Comparison of ENCODE assay signal across 8 cellular contexts in the genomic region with DNA sequence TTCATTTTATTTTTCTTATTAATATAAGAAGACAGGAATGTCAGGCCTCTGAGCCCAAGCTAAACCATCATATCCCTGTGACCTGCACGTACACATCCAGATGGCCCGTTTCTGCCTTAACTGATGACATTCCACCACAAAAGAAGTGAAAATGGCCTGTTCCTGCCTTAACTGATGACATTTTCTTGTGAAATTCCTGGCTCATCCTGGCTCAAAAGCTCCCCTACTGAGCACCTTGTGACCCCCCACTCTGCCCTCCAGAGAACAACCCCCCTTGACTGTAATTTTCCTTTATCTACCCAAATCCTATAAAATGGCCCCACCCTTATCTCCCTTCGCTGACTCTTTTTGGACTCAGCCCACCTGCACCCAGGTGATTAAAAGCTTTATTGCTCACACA.
DNase-seq lines count a peak whose midpoint lies in the region; ATAC-seq, FAIRE-seq and TF ChIP-seq lines count a peak whose summit lies in the region.
"Not testable (repeated sequence)": the region's sequence is repeated elsewhere in the genome, so short reads cannot be mapped to it uniquely, and the experiment has no call there.

No MANE protein-coding gene starts in this region.

- not testable (repeated sequence) for H3K27me3 ChIP-seq in GM23338 (ENCODE audit: insufficient read depth); H9 (ENCODE audit: insufficient read depth, low read length); HUES6 (ENCODE audit: control insufficient read depth, insufficient read depth, low read length); H1 (replicated peaks in 1 of 4; ENCODE audit: control insufficient read depth in 3 of 4, extremely low read depth in 1 of 4, insufficient read depth in 3 of 4, low read length in 3 of 4); endodermal cell (ENCODE audit: control insufficient read depth, insufficient read depth, low read length, poor library complexity, severe bottlenecking); mesendoderm (ENCODE audit: insufficient read depth, low read length, poor library complexity)

- not testable (repeated sequence) for H3F3A ChIP-seq in GM23338 (replicated peaks; ENCODE audit: low read depth)

- not testable (repeated sequence) for H2BK12ac ChIP-seq in H9 (ENCODE audit: insufficient read length, low read depth, low read length); H1 (ENCODE audit: low read depth, low read length)

- no CpG with 5 or more reads among the region's 3 CpGs for WGBS in H9 (ENCODE audit: extremely low coverage, insufficient read length, low lambda C conversion rate)
- WGBS in H1 (ENCODE audit: extremely low coverage in 1 of 2, insufficient coverage in 1 of 2, insufficient read length in 1 of 2, insufficient replicate concordance in 2 of 2, low coverage in 1 of 2, low lambda C conversion rate in 2 of 2, missing lambda C conversion rate in 1 of 2), 2 experiments = 82% methylated on average over 3 of the region's 3 CpGs; no CpG with 5 or more reads in 1 of the 2 experiments
- WGBS in endodermal cell (ENCODE audit: insufficient coverage in 1 of 2, insufficient read length in 1 of 2), 2 experiments = 15% methylated on average over 3 of the region's 3 CpGs; no CpG with 5 or more reads in 1 of the 2 experiments
- no CpG with 5 or more reads among the region's 3 CpGs for WGBS in mesendoderm (ENCODE audit: extremely low coverage, insufficient coverage, low lambda C conversion rate)

- not testable (repeated sequence) for H2BK20ac ChIP-seq in H9 (ENCODE audit: low read depth, low read length, poor library complexity, severe bottlenecking); H1 (ENCODE audit: low read length)

- H3K4me1 ChIP-seq in GM23338 (ENCODE audit: insufficient read depth); H9 (ENCODE audit: insufficient read depth, low read length); H1 (replicated peaks in 1 of 4; ENCODE audit: control insufficient read depth in 3 of 4, insufficient read depth in 4 of 4, low read length in 3 of 4); endodermal cell (ENCODE audit: control insufficient read depth, insufficient read depth, low read length); mesendoderm (ENCODE audit: control insufficient read depth, low read depth, low read length): not testable (repeated sequence)
- peaks cover 11% of the 10 kb centered on the region; the same call in 1 of the 2 replicates for H3K4me1 ChIP-seq in HUES6 (ENCODE audit: control insufficient read depth, insufficient read depth, low read length)

- H2AK5ac ChIP-seq in H9 (ENCODE audit: insufficient read length, low read length); H1 (ENCODE audit: low read depth, low read length); mesendoderm (ENCODE audit: low read length): not testable (repeated sequence)

- POLR2A ChIA-PET in WTC11 (lab: Charles Lee); H1 (lab: Charles Lee; ENCODE audit: partially characterized antibody): not testable (repeated sequence)

- peak overlapping the region; percentile 5; the same call in 1 of the 2 replicates for H3K27ac Mint-ChIP-seq in GM23338
- H3K27ac Mint-ChIP-seq in H9 = peak overlapping the region in 2 of 3 experiments; percentile 28 to 55; a peak in 4 of 7 replicates
- H3K27ac Mint-ChIP-seq in WTC11 = 0 out of 2 replicates have a peak overlapping the region, but pooled peaks have one; percentile 21
- H3K27ac Mint-ChIP-seq in endodermal cell = not testable (repeated sequence)

- not testable (repeated sequence) for H3T11ph ChIP-seq in H9 (ENCODE audit: low read length)

- not testable (repeated sequence) for H2BK120ac ChIP-seq in H9 (ENCODE audit: low read depth, low read length, poor library complexity, severe bottlenecking); H1 (replicated peaks; ENCODE audit: low read depth, low read length)
- peak overlapping the region; percentile 21 for H2BK120ac ChIP-seq in mesendoderm (ENCODE audit: low read depth, low read length)

- CTCF ChIA-PET in WTC11 (lab: Charles Lee); H1 (lab: Charles Lee; ENCODE audit: partially characterized antibody): not testable (repeated sequence)

- not testable (repeated sequence) for H3K4ac ChIP-seq in H9 (ENCODE audit: low read depth, low read length); H1 (replicated peaks; ENCODE audit: insufficient read length, low read depth, low read length); mesendoderm (ENCODE audit: low read depth, low read length)

- H4K8ac ChIP-seq in H9 (replicated peaks; ENCODE audit: insufficient read length, low read depth, low read length); H1 (ENCODE audit: extremely low read depth, insufficient read depth, low read length); mesendoderm (ENCODE audit: low read depth, low read length): not testable (repeated sequence)

- H3K36me3 ChIP-seq in GM23338 (ENCODE audit: insufficient read depth); HUES6 (ENCODE audit: control insufficient read depth, insufficient read depth, low read length); H1 (ENCODE audit: control insufficient read depth in 2 of 4, insufficient read depth in 4 of 4, low read length in 3 of 4); endodermal cell (ENCODE audit: control insufficient read depth, insufficient read depth, low read length); mesendoderm (ENCODE audit: control insufficient read depth, insufficient read depth, low read length): not testable (repeated sequence)

- H2BK5ac ChIP-seq in H9 (ENCODE audit: insufficient read length, low read length); H1 (ENCODE audit: low read depth, low read length); mesendoderm (ENCODE audit: low read length): not testable (repeated sequence)

- not testable (repeated sequence) for H3K27me3 Mint-ChIP-seq in GM23338 (ENCODE audit: insufficient read depth, low read depth, poor library complexity); H9 (ENCODE audit: low read depth); WTC11 (ENCODE audit: low read depth); endodermal cell (ENCODE audit: insufficient read depth)

- not testable (repeated sequence) for H2BK15ac ChIP-seq in H9 (ENCODE audit: low read depth, low read length); H1 (ENCODE audit: low read length); mesendoderm (replicated peaks; ENCODE audit: low read depth)

- not testable (repeated sequence) for H3K4me3 ChIP-seq in GM23338; HUES6 (ENCODE audit: low read depth, low read length); H1 (ENCODE audit: extremely low read depth in 1 of 4, insufficient read depth in 2 of 4, low read depth in 3 of 4, low read length in 4 of 4); endodermal cell (ENCODE audit: low read length); mesendoderm (ENCODE audit: low read length)

- not testable (repeated sequence) for H3K23me2 ChIP-seq in H9 (ENCODE audit: insufficient read length, low read depth, low read length, poor library complexity, severe bottlenecking); H1 (ENCODE audit: low read depth, low read length)

- H3K4me3 Mint-ChIP-seq in GM23338, H9, WTC11, endodermal cell: not testable (repeated sequence)

- H3K9me3 Mint-ChIP-seq in GM23338 (peaks cover 15% of the 10 kb centered on the region), H9 (peaks cover 12 to 20% of the 10 kb centered on the region in 2 experiments), WTC11 (peaks cover 21% of the 10 kb centered on the region), endodermal cell (peaks cover 17% of the 10 kb centered on the region)

- H3K23ac ChIP-seq in H9 (ENCODE audit: insufficient read length, low read depth, low read length); H1 (ENCODE audit: insufficient read length); mesendoderm (ENCODE audit: low read length): not testable (repeated sequence)

- not testable (repeated sequence) for FAIRE-seq in H1 (lab: Jason Lieb, UNC)

- H3K27ac ChIP-seq in GM23338 (ENCODE audit: low read depth); H9 (ENCODE audit: insufficient read length, low read depth, low read length); H1 (ENCODE audit: low read depth, low read length); endodermal cell (ENCODE audit: low read depth, low read length); mesendoderm (ENCODE audit: low read depth, low read length): not testable (repeated sequence)
- peak overlapping the region; percentile 9; the same call in 1 of the 2 replicates for H3K27ac ChIP-seq in HUES6 (ENCODE audit: low read depth, low read length)
- peak overlapping the region; percentile 30 for H3K27ac ChIP-seq in VCaP

- not testable (repeated sequence) for H4K91ac ChIP-seq in H9 (ENCODE audit: insufficient read length, low read depth, low read length); H1 (replicated peaks; ENCODE audit: insufficient read length, low read length)

- not testable (repeated sequence) for H3K9ac ChIP-seq in H9 (ENCODE audit: extremely low read depth, insufficient read length, low read length); HUES6 (ENCODE audit: low read length); H1 (replicated peaks in 1 of 4; ENCODE audit: extremely low read depth in 1 of 4, low read depth in 3 of 4, low read length in 3 of 4); endodermal cell (ENCODE audit: extremely low read depth, low read length, poor library complexity, severe bottlenecking); mesendoderm (ENCODE audit: low read length)

- H3K9me3 ChIP-seq in H9 (ENCODE audit: control insufficient read depth, low read depth, low read length); HUES6 (ENCODE audit: control insufficient read depth, insufficient read depth, low read depth, low read length); H1 (ENCODE audit: insufficient read depth in 2 of 2, low read depth in 1 of 2, low read length in 1 of 2); endodermal cell (ENCODE audit: control insufficient read depth, low read length): not testable (repeated sequence)

- TF ChIP-seq POLR2A in H1 (IDR thresholded peaks at IDR 0.05; ENCODE audit: control extremely low read depth in 1 of 2, low read depth in 2 of 2, low read length in 2 of 2) = not testable (repeated sequence)

- not testable (repeated sequence) for H4K5ac ChIP-seq in H9 (ENCODE audit: insufficient read length, low read depth, low read length); H1 (ENCODE audit: insufficient read length, low read depth, low read length); mesendoderm (ENCODE audit: low read length)

- not testable (repeated sequence) for H3K4me1 Mint-ChIP-seq in GM23338
- H3K4me1 Mint-ChIP-seq in H9 (peaks cover 11 to 18% of the 10 kb centered on the region in 2 experiments), WTC11 (peaks cover 15% of the 10 kb centered on the region), endodermal cell (peaks cover 11% of the 10 kb centered on the region)

- not testable (repeated sequence) for TF ChIP-seq RAD21 in H1 (IDR thresholded peaks at IDR 0.05 in 1 of 2, conservative IDR thresholded peaks at IDR 0.05 in 1 of 2; ENCODE audit: low read depth in 2 of 2, low read length in 2 of 2)

- not testable (repeated sequence) for DNase-seq in GM23338 (ENCODE audit: low spot score); H9; WTC11 (ENCODE audit: low spot score); H1 (ENCODE audit: low read depth in 1 of 2, low spot score in 2 of 2)
- DNase-seq in endodermal cell (peak; percentile 74), mesendoderm (peak; percentile 73)

- TF ChIP-seq EP300 in H1 (IDR thresholded peaks at IDR 0.05; ENCODE audit: borderline replicate concordance in 1 of 2, low read depth in 2 of 2, low read length in 2 of 2) = not testable (repeated sequence)

- not testable (repeated sequence) for H3K79me2 ChIP-seq in GM23338 (replicated peaks; ENCODE audit: insufficient read depth); H9 (ENCODE audit: insufficient read depth, low read length); H1 (ENCODE audit: control insufficient read depth in 1 of 2, insufficient read depth in 2 of 2, low read length in 2 of 2); mesendoderm (ENCODE audit: control insufficient read depth, insufficient read depth, low read length)

- H3K4me2 ChIP-seq in GM23338; H9 (ENCODE audit: insufficient read depth, insufficient read length, low read length); H1 (ENCODE audit: insufficient read depth in 1 of 2, low read depth in 2 of 2, low read length in 2 of 2); mesendoderm (ENCODE audit: low read length): not testable (repeated sequence)

- H3K79me1 ChIP-seq in H9 (ENCODE audit: insufficient read depth, low read depth, low read length, poor library complexity, severe bottlenecking); H1 (ENCODE audit: low read depth, low read length); mesendoderm (ENCODE audit: low read length): not testable (repeated sequence)

- not testable (repeated sequence) for H3K14ac ChIP-seq in H9 (ENCODE audit: insufficient read depth, low read length); H1 (ENCODE audit: insufficient read length)

- H3K56ac ChIP-seq in H9 (ENCODE audit: insufficient read length, low read depth, low read length); H1 (replicated peaks; ENCODE audit: insufficient read length, low read depth, low read length); mesendoderm (ENCODE audit: low read length): not testable (repeated sequence)

- not testable (repeated sequence) for H3K18ac ChIP-seq in H9 (ENCODE audit: insufficient read length, low read depth, low read length); H1 (ENCODE audit: extremely low read depth, low read length)
- H3K18ac ChIP-seq in mesendoderm (ENCODE audit: low read length) = peak overlapping the region; percentile 80

- H3K9me2 ChIP-seq in GM23338 (ENCODE audit: insufficient read depth) = not testable (repeated sequence)

- peaks cover 17% of the 10 kb centered on the region for H3K36me3 Mint-ChIP-seq in GM23338 (ENCODE audit: low read depth)
- peaks cover 5 to 17% (median 14%) of the 10 kb centered on the region in 3 experiments; a peak in 6 of 7 replicates for H3K36me3 Mint-ChIP-seq in H9 (ENCODE audit: insufficient read depth in 1 of 3, low read depth in 3 of 3)
- H3K36me3 Mint-ChIP-seq in WTC11 = peaks cover 18% of the 10 kb centered on the region
- peaks cover 13% of the 10 kb centered on the region for H3K36me3 Mint-ChIP-seq in endodermal cell (ENCODE audit: low read depth)

- not testable (repeated sequence) for H4K20me1 ChIP-seq in GM23338 (replicated peaks; ENCODE audit: insufficient read depth); H9 (ENCODE audit: control insufficient read depth, insufficient read depth, insufficient read length); H1 (replicated peaks in 1 of 2; ENCODE audit: control insufficient read depth in 1 of 2, insufficient read depth in 2 of 2, low read length in 2 of 2)

- not testable (repeated sequence) for TF ChIP-seq CTCF in GM23338 (conservative IDR thresholded peaks at IDR 0.05; ENCODE audit: low read depth in 2 of 2); H9 (conservative IDR thresholded peaks at IDR 0.05); VCaP (conservative IDR thresholded peaks at IDR 0.05); WTC11 (IDR thresholded peaks at IDR 0.05); H1 (IDR thresholded peaks at IDR 0.05; ENCODE audit: control extremely low read depth in 1 of 3, insufficient read depth in 1 of 3, low read depth in 1 of 3, low read length in 3 of 3); endodermal cell (conservative IDR thresholded peaks at IDR 0.05)

- not testable (repeated sequence) for ATAC-seq in GM23338, WTC11

- H2AFZ ChIP-seq in GM23338 = peak overlapping the region; percentile 94; the same call in 1 of the 2 replicates
- not testable (repeated sequence) for H2AFZ ChIP-seq in H9 (ENCODE audit: low read length)
- H2AFZ ChIP-seq in H1 (ENCODE audit: low read length) = peak overlapping the region; percentile 62; the same call in 1 of the 2 replicates
